In genomic region chr6:110341671-110342304, GRCh38 we compare ENCODE assay signal across 10 cellular contexts. TPM values are rescaled to one million over a fixed set of nuclear protein-coding genes. Genes with fewer than 3 reads are reported as not detected.
DNase-seq lines count a peak whose midpoint lies in the region; ATAC-seq lines count a peak whose summit lies in the region.
"Had no signal": no experiment of that assay in that cellular context is flagged by ENCODE, and none has a peak within 500 bp of the region (broad histone marks: within the 10 kb centered on the region; RNA-seq: fewer than 3 reads in every experiment).

No MANE protein-coding gene starts in this region.

- ATAC-seq in GM19455 (IDR thresholded peaks at IDR 0.05; ENCODE audit: unreplicated experiment) = no peak
- ATAC-seq in activated T-helper 17 cell treated with anti-CD3 and anti-CD28 coated beads, Interleukin-2, amount 50 U/mL, for 72 hours (replicated peaks) = no peak

- H3K27ac Mint-ChIP-seq in activated T-helper 17 cell treated with anti-CD3 and anti-CD28 coated beads, Interleukin-2, amount 50 U/mL, for 72 hours = no peak overlapping the region
- H3K27ac Mint-ChIP-seq: CD8-positive, alpha-beta memory T cell had no signal

- peak; percentile 21 for DNase-seq in SKM-1 treated with dmso at 0.1 percent for 144 hours (lab: John Stamatoyannopoulos, UW; ENCODE audit: unreplicated experiment)
- DNase-seq in SKM-1 (lab: John Stamatoyannopoulos, UW; ENCODE audit: unreplicated experiment) = no peak
- peak; percentile 37 for DNase-seq in RKO (ENCODE audit: low spot score)
- DNase-seq in fibroblast of gingiva (ENCODE audit: low read depth) = peak; percentile 20
- DNase-seq in NCI-H345 treated with DMSO at 0.1 percent for 48 hours (lab: John Stamatoyannopoulos, UW; ENCODE audit: unreplicated experiment) = no peak
- DNase-seq: CD8-positive, alpha-beta memory T cell; spleen had no signal

- no peaks in the 10 kb centered on the region for H3K4me1 Mint-ChIP-seq in activated T-helper 17 cell treated with anti-CD3 and anti-CD28 coated beads, Interleukin-2, amount 50 U/mL, for 72 hours
- H3K4me1 Mint-ChIP-seq: CD8-positive, alpha-beta memory T cell had no signal

- H3K36me3 Mint-ChIP-seq in activated T-helper 17 cell treated with anti-CD3 and anti-CD28 coated beads, Interleukin-2, amount 50 U/mL, for 72 hours (ENCODE audit: low read depth) = no peaks in the 10 kb centered on the region
- H3K36me3 Mint-ChIP-seq: CD8-positive, alpha-beta memory T cell had no signal

- H3K4me3 Mint-ChIP-seq in activated T-helper 17 cell treated with anti-CD3 and anti-CD28 coated beads, Interleukin-2, amount 50 U/mL, for 72 hours = no peak overlapping the region
- H3K4me3 Mint-ChIP-seq: CD8-positive, alpha-beta memory T cell had no signal

- H3K9me3 Mint-ChIP-seq in activated T-helper 17 cell treated with anti-CD3 and anti-CD28 coated beads, Interleukin-2, amount 50 U/mL, for 72 hours = no peaks in the 10 kb centered on the region
- H3K9me3 Mint-ChIP-seq: CD8-positive, alpha-beta memory T cell had no signal

- peaks cover 12% of the 10 kb centered on the region for H3K27me3 Mint-ChIP-seq in activated T-helper 17 cell treated with anti-CD3 and anti-CD28 coated beads, Interleukin-2, amount 50 U/mL, for 72 hours

- H3K27ac ChIP-seq in temporal lobe (ENCODE audit: low read depth, low read length) = peak overlapping the region; percentile 47
- H3K27ac ChIP-seq: spleen had no signal

RNA-seq across cellular contexts. Expression of gene METTL24, which starts 16.4 kb away (rescaled TPM):
- total RNA-seq in temporal lobe = 0.98 TPM
- not detected for total RNA-seq in activated T-helper 17 cell treated with anti-CD3 and anti-CD28 coated beads, Interleukin-2, amount 50 U/mL, for 72 hours

Comparison
In these comparisons a context has a peak if more than half of its experiments do, and no peak if none do; other contexts are left out.
1. DNase-seq: peak in SKM-1 treated with dmso at 0.1 percent for 144 hours (single experiment), RKO (single experiment) and fibroblast of gingiva (single experiment); none in SKM-1 (single experiment) and NCI-H345 treated with DMSO at 0.1 percent for 48 hours (single experiment).